ENCODE assay signal across 26 cellular contexts in genomic region chr6:161496941-161497340, GRCh38.
"Had no signal": no experiment of that assay in that cellular context is flagged by ENCODE, and none has a peak within 500 bp of the region (broad histone marks: within the 10 kb centered on the region; RNA-seq: fewer than 3 reads in every experiment).

No MANE protein-coding gene starts in this region.

- H3K4me3 ChIP-seq: coronary artery, gastrocnemius medialis, left lung, ovary, psoas muscle, skin epidermis, spleen, thoracic aorta, tibial nerve, upper lobe of right lung, uterus had no signal

- H3K27ac ChIP-seq: coronary artery, gastrocnemius medialis, left lung, ovary, psoas muscle, skin epidermis, spleen, thoracic aorta, tibial nerve, upper lobe of right lung, uterus had no signal

- H3K4me3 Mint-ChIP-seq: naive thymus-derived CD4-positive, alpha-beta T cell; nephron; stimulated activated memory B cell treated with anti-CD40 and anti-IgM and Interleukin-4, amounts not matched to agents 10 μg/mL and 1 μg/mL and 100 μg/mL, for 72 hours had no signal

- H3K36me3 Mint-ChIP-seq: stimulated activated memory B cell treated with anti-CD40 and anti-IgM and Interleukin-4, amounts not matched to agents 10 μg/mL and 1 μg/mL and 100 μg/mL, for 72 hours had no signal

- H3K27me3 ChIP-seq: gastrocnemius medialis, left lung, ovary, spleen, tibial nerve, upper lobe of right lung, uterus had no signal

- FAIRE-seq: endometrium had no signal

- H3K27ac Mint-ChIP-seq: naive thymus-derived CD4-positive, alpha-beta T cell; nephron; stimulated activated memory B cell treated with anti-CD40 and anti-IgM and Interleukin-4, amounts not matched to agents 10 μg/mL and 1 μg/mL and 100 μg/mL, for 72 hours had no signal

- H3K4me1 Mint-ChIP-seq: naive thymus-derived CD4-positive, alpha-beta T cell; nephron; stimulated activated memory B cell treated with anti-CD40 and anti-IgM and Interleukin-4, amounts not matched to agents 10 μg/mL and 1 μg/mL and 100 μg/mL, for 72 hours had no signal

- DNase-seq: dermis blood vessel endothelial cell; effector memory CD4-positive, alpha-beta T cell; gastrocnemius medialis; head of caudate nucleus; left cardiac atrium; left lung; mesenchymal stem cell; midbrain; naive thymus-derived CD4-positive, alpha-beta T cell; occipital lobe; ovary; psoas muscle; right cardiac atrium; spleen; stimulated activated CD4-positive, alpha-beta T cell treated with anti-CD3 and anti-CD28 coated beads, Interleukin-4, amount 100 ng/mL, for 4 hours; stimulated activated naive CD8-positive, alpha-beta T cell treated with anti-CD3 and anti-CD28 coated beads, Interleukin-15, Interleukin-2, amounts not matched to agents 100 U/mL and 50 U/mL, for 24 hours; substantia nigra; upper lobe of right lung; uterus had no signal

- H3K36me3 ChIP-seq: gastrocnemius medialis, left lung, ovary, spleen, thoracic aorta, tibial nerve, upper lobe of right lung, uterus had no signal

- H3K27me3 Mint-ChIP-seq: naive thymus-derived CD4-positive, alpha-beta T cell; stimulated activated memory B cell treated with anti-CD40 and anti-IgM and Interleukin-4, amounts not matched to agents 10 μg/mL and 1 μg/mL and 100 μg/mL, for 72 hours had no signal

- H3K9me3 ChIP-seq: gastrocnemius medialis, ovary, psoas muscle, thoracic aorta, upper lobe of right lung, uterus had no signal

- H3K4me1 ChIP-seq: gastrocnemius medialis, left lung, spleen, tibial nerve, upper lobe of right lung, uterus had no signal
